ENCODE assay signal across 14 cellular contexts in genomic region chr5:58965677-58966414, GRCh38.
"Had no signal": no experiment of that assay in that cellular context is flagged by ENCODE, and none has a peak within 500 bp of the region (broad histone marks: within the 10 kb centered on the region; RNA-seq: fewer than 3 reads in every experiment).

No MANE protein-coding gene starts in this region.

- H3K9me3 ChIP-seq: lower lobe of right lung, sigmoid colon, stomach, thoracic aorta had no signal

- H3K27ac ChIP-seq: lower lobe of right lung, sigmoid colon, stomach, thoracic aorta had no signal

- H3K4me3 Mint-ChIP-seq: naive thymus-derived CD4-positive, alpha-beta T cell had no signal

- H3K4me3 ChIP-seq: lower lobe of right lung, sigmoid colon, stomach, thoracic aorta had no signal

- H3K27ac Mint-ChIP-seq: naive thymus-derived CD4-positive, alpha-beta T cell had no signal

- H3K4me1 ChIP-seq: lower lobe of right lung, sigmoid colon had no signal

- H3K36me3 ChIP-seq: lower lobe of right lung, sigmoid colon, stomach, thoracic aorta had no signal

- H3K27me3 ChIP-seq: sigmoid colon, stomach had no signal

- ATAC-seq: activated CD4-positive, CD25-positive, alpha-beta regulatory T cell treated with anti-CD3 and anti-CD28 coated beads, Interleukin-2, amount 50 U/mL, for 24 hours; esophagus mucosa; left cardiac atrium; lower lobe of right lung; naive thymus-derived CD4-positive, alpha-beta T cell had no signal

- DNase-seq: activated CD4-positive, alpha-beta T cell treated with anti-CD3 and anti-CD28 coated beads, Interleukin-2, amount 50 U/mL, for 4 hours; activated naive CD4-positive, alpha-beta T cell; central memory CD4-positive, alpha-beta T cell; hypothalamus; left cardiac atrium; lower lobe of right lung; naive thymus-derived CD4-positive, alpha-beta T cell; nucleus accumbens; sigmoid colon; stimulated activated CD4-positive, alpha-beta T cell treated with anti-CD3 and anti-CD28 coated beads, Interleukin-2, amount 100 ng/mL, for 48 hours; stomach had no signal
